ENCODE assay signal across 8 cellular contexts in the genomic region with DNA sequence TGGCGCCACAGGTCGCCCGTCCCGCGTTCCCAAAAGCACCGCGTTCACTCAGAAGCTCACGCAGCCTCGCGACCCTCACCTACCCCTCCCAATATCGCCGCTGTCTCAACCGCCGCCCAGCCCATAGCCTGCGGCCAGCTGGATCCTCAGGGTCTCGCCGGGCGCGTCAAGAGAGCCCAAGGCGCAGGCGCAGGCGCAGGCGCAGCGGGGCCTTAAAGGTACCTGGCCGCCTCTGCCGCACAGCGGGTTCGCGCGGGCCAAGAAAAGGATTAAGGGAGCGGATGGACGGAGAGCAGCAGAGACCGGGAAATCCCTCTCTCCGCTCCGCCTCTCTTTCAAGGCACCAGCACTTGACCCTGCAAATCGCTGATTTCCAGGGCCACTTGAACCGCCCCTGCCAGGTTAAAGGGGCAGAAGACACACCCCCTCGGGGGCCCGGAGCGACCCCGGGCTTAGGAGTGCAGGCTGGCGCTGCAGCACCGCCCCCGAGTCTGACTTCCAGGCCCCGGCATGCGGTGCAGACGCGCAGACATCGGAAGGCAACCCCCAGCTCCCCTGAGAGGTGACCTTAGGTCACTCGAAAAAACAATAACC. TPM values are rescaled to one million over a fixed set of nuclear protein-coding genes. Genes with fewer than 3 reads are reported as not detected.
A peak's percentile ranks its signal among the peaks of the same experiment; 100 is the strongest.
DNase-seq lines count a peak whose midpoint lies in the region; ATAC-seq and TF ChIP-seq lines count a peak whose summit lies in the region.

A gene with protein sequence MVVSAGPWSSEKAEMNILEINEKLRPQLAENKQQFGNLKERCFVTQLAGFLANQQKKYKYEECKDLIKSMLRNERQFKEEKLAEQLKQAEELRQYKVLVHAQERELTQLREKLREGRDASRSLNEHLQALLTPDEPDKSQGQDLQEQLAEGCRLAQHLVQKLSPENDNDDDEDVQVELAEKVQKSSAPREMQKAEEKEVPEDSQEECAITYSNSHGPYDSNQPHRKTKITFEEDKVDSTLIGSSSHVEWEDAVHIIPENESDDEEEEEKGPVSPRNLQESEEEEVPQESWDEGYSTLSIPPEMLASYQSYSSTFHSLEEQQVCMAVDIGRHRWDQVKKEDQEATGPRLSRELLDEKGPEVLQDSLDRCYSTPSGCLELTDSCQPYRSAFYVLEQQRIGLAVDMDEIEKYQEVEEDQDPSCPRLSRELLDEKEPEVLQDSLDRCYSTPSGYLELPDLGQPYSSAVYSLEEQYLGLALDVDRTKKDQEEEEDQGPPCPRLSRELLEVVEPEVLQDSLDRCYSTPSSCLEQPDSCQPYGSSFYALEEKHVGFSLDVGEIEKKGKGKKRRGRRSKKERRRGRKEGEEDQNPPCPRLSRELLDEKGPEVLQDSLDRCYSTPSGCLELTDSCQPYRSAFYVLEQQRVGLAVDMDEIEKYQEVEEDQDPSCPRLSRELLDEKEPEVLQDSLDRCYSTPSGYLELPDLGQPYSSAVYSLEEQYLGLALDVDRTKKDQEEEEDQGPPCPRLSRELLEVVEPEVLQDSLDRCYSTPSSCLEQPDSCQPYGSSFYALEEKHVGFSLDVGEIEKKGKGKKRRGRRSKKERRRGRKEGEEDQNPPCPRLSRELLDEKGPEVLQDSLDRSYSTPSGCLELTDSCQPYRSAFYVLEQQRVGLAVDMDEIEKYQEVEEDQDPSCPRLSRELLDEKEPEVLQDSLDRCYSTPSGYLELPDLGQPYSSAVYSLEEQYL (N-terminal part only) (minus strand): TSS at position 168 of the 594 bp plus-strand sequence. CDS start 20,331 bp downstream, outside the sequence.

- H3K4me3 ChIP-seq in GM06990 (replicated peaks; ENCODE audit: low read depth, low read length) (peak within 1 kb of the TSS; percentile 72), NB4 (ENCODE audit: low read depth, low read length) (peak within 1 kb of the TSS; percentile 63), heart right ventricle (peak within 1 kb of the TSS; percentile 37 to 78 (median 71)), upper lobe of left lung (peak within 1 kb of the TSS; percentile 61 to 85 (median 70))

- H3K27me3 Mint-ChIP-seq in activated naive CD8-positive, alpha-beta T cell treated with anti-CD3 and anti-CD28 coated beads, Interleukin-2, amount 50 U/mL, for 24 hours: peaks cover 42% of the 10 kb centered on the region
- H3K27me3 Mint-ChIP-seq in progenitor cell of endocrine pancreas: peaks cover 38% of the 10 kb centered on the region

- H3K4me1 ChIP-seq in heart right ventricle (peaks cover 0 to 15% (median 5%) of the 10 kb centered on the region in 9 donors), upper lobe of left lung (peaks cover 5 to 14% (median 10%) of the 10 kb centered on the region in 4 donors)

- TF ChIP-seq POLR2A in NB4 (IDR thresholded peaks at IDR 0.05; ENCODE audit: extremely low read depth, insufficient read length): no peak
- peak in 1 of 4 donors; percentile 67 for TF ChIP-seq POLR2A in upper lobe of left lung (IDR thresholded peaks at IDR 0.05)

- peak within 1 kb of the TSS; percentile 84 for H3K27ac Mint-ChIP-seq in activated naive CD8-positive, alpha-beta T cell treated with anti-CD3 and anti-CD28 coated beads, Interleukin-2, amount 50 U/mL, for 24 hours
- peak within 1 kb of the TSS; percentile 87 for H3K27ac Mint-ChIP-seq in progenitor cell of endocrine pancreas

- ATAC-seq in HG02571 (IDR thresholded peaks at IDR 0.05; ENCODE audit: unreplicated experiment): peak; percentile 97
- peak; percentile 98 for ATAC-seq in activated naive CD8-positive, alpha-beta T cell treated with anti-CD3 and anti-CD28 coated beads, Interleukin-2, amount 50 U/mL, for 24 hours
- peak; percentile 97 to 100 (median 98) for ATAC-seq in heart right ventricle
- ATAC-seq in upper lobe of left lung (ENCODE audit: low FRiP score in 2 of 2): peak; percentile 85 to 100

- peaks cover 10% of the 10 kb centered on the region for H3K36me3 Mint-ChIP-seq in activated naive CD8-positive, alpha-beta T cell treated with anti-CD3 and anti-CD28 coated beads, Interleukin-2, amount 50 U/mL, for 24 hours (ENCODE audit: low read depth)
- peaks cover 2% of the 10 kb centered on the region for H3K36me3 Mint-ChIP-seq in progenitor cell of endocrine pancreas (ENCODE audit: insufficient read depth)

- H3K27me3 ChIP-seq in GM06990 (replicated peaks; ENCODE audit: control insufficient read depth, insufficient read depth, low read length): no peaks in the 10 kb centered on the region
- peaks cover 0 to 46% (median 37%) of the 10 kb centered on the region in 7 donors for H3K27me3 ChIP-seq in heart right ventricle
- peaks cover 0 to 4% (median 1%) of the 10 kb centered on the region in 4 donors for H3K27me3 ChIP-seq in upper lobe of left lung

- peaks cover 0 to 12% (median 5%) of the 10 kb centered on the region in 11 donors for H3K9me3 ChIP-seq in heart right ventricle
- peaks cover 0 to 8% (median 3%) of the 10 kb centered on the region in 4 donors for H3K9me3 ChIP-seq in upper lobe of left lung

- peak within 1 kb of the TSS in 7 of 10 donors; percentile 41 to 66 (median 48) for H3K27ac ChIP-seq in heart right ventricle
- H3K27ac ChIP-seq in upper lobe of left lung: peak within 1 kb of the TSS in 3 of 4 donors; percentile 42 to 79 (median 75)

- H3K4me3 Mint-ChIP-seq in activated naive CD8-positive, alpha-beta T cell treated with anti-CD3 and anti-CD28 coated beads, Interleukin-2, amount 50 U/mL, for 24 hours: peak within 1 kb of the TSS; percentile 89
- peak within 1 kb of the TSS; percentile 97 for H3K4me3 Mint-ChIP-seq in progenitor cell of endocrine pancreas (ENCODE audit: low read depth)

- TF ChIP-seq EP300 in upper lobe of left lung (IDR thresholded peaks at IDR 0.05): no peak

- peaks cover 16% of the 10 kb centered on the region for H3K9me3 Mint-ChIP-seq in activated naive CD8-positive, alpha-beta T cell treated with anti-CD3 and anti-CD28 coated beads, Interleukin-2, amount 50 U/mL, for 24 hours
- no peaks in the 10 kb centered on the region for H3K9me3 Mint-ChIP-seq in progenitor cell of endocrine pancreas (ENCODE audit: low read depth)

- intact Hi-C loops in heart right ventricle (cut with DNase I): no loop called here

- no peaks in the 10 kb centered on the region for H3K36me3 ChIP-seq in GM06990 (ENCODE audit: control insufficient read depth, insufficient read depth, low read length)
- H3K36me3 ChIP-seq in heart right ventricle: peaks cover 0 to 3% (median 0%) of the 10 kb centered on the region in 9 donors
- H3K36me3 ChIP-seq in upper lobe of left lung: no peaks in the 10 kb centered on the region

- H3K4me1 Mint-ChIP-seq in activated naive CD8-positive, alpha-beta T cell treated with anti-CD3 and anti-CD28 coated beads, Interleukin-2, amount 50 U/mL, for 24 hours: peaks cover 11% of the 10 kb centered on the region
- H3K4me1 Mint-ChIP-seq in progenitor cell of endocrine pancreas (ENCODE audit: low read depth): peaks cover 9% of the 10 kb centered on the region

- peak; percentile 83 for DNase-seq in GM06990 (ENCODE audit: extremely low read depth, insufficient read length)
- DNase-seq in NB4 (ENCODE audit: low read depth): peak; percentile 78
- peak; percentile 77 for DNase-seq in SW480 (ENCODE audit: low spot score)
- DNase-seq in activated naive CD8-positive, alpha-beta T cell treated with anti-CD3 and anti-CD28 coated beads, Interleukin-2, amount 50 U/mL, for 24 hours: peak; percentile 83
- peak; percentile 70 to 83 for DNase-seq in heart right ventricle
- DNase-seq in progenitor cell of endocrine pancreas (ENCODE audit: low spot score, unreplicated experiment): peak; percentile 84
- peak; percentile 80 to 97 for DNase-seq in upper lobe of left lung

- 0 to 1% methylated on average over 49 of the region's 50 CpGs for WGBS in heart right ventricle, 2 donors
- WGBS in upper lobe of left lung, 2 donors: 0 to 1% methylated on average over 39 to 40 of the region's 50 CpGs

- TF ChIP-seq CTCF in GM06990 (IDR thresholded peaks at IDR 0.05; ENCODE audit: insufficient read depth, low read length, poor library complexity, severe bottlenecking) (no peak), NB4 (IDR thresholded peaks at IDR 0.05; ENCODE audit: low read depth, low read length) (no peak), heart right ventricle (IDR thresholded peaks at IDR 0.05) (no peak), progenitor cell of endocrine pancreas (IDR thresholded peaks at IDR 0.05; ENCODE audit: unreplicated experiment) (no peak), upper lobe of left lung (IDR thresholded peaks at IDR 0.05) (no peak)

RNA-seq across cellular contexts. Expression of the gene that starts here (rescaled TPM):
- total RNA-seq in heart right ventricle: 1 to 10 TPM in 4 of 10 donors, under 1 TPM in 6; 0.38 to 1.2 (median 0.99) TPM
- under 1 TPM; 0.66 to 0.80 TPM for polyA plus RNA-seq in heart right ventricle
- 5.5 and 6.1 TPM in 2 replicates for total RNA-seq in progenitor cell of endocrine pancreas
- 1 to 10 TPM; 1.8 to 9.4 (median 2.5) TPM for total RNA-seq in upper lobe of left lung

Comparison
In these comparisons a context has a peak if more than half of its experiments do, and no peak if none do; other contexts are left out.
1. Peak in every context shown above with its lines: DNase-seq, ATAC-seq, H3K4me3 ChIP-seq and H3K27ac ChIP-seq.